ENCODE assay signal across 16 cellular contexts in genomic region chr2:26521913-26522180, GRCh38. TPM values are rescaled to one million over a fixed set of nuclear protein-coding genes. Genes with fewer than 3 reads are reported as not detected.
A peak's percentile ranks its signal among the peaks of the same experiment; 100 is the strongest.
DNase-seq lines count a peak whose midpoint lies in the region; TF ChIP-seq lines count a peak whose summit lies in the region.
"Had no signal": no experiment of that assay in that cellular context is flagged by ENCODE, and none has a peak within 500 bp of the region (broad histone marks: within the 10 kb centered on the region; RNA-seq: fewer than 3 reads in every experiment).

No MANE protein-coding gene starts in this region.

- intact Hi-C loops in cardiac septum (cut with DNase I) (no loop called here), left ventricle myocardium inferior (cut with micrococcal nuclease) (no loop called here)

- no peaks in the 10 kb centered on the region for H3K36me3 ChIP-seq in left ventricle myocardium inferior

- H3K4me3 ChIP-seq in left ventricle myocardium inferior = no peak overlapping the region
- H3K4me3 ChIP-seq: A549 had no signal

- no peaks in the 10 kb centered on the region for H3K4me1 ChIP-seq in left ventricle myocardium inferior
- H3K4me1 ChIP-seq: A549 had no signal

- peaks cover 5% of the 10 kb centered on the region for H3K9me3 Mint-ChIP-seq in glutamatergic neuron (ENCODE audit: unreplicated experiment)
- H3K9me3 Mint-ChIP-seq: CD4-positive, alpha-beta T cell had no signal

- H3K27ac Mint-ChIP-seq in glutamatergic neuron (ENCODE audit: unreplicated experiment) = no peak overlapping the region
- H3K27ac Mint-ChIP-seq: CD4-positive, alpha-beta T cell had no signal

- H3K27me3 Mint-ChIP-seq in glutamatergic neuron (ENCODE audit: unreplicated experiment) = peaks cover 5% of the 10 kb centered on the region
- H3K27me3 Mint-ChIP-seq: CD4-positive, alpha-beta T cell had no signal

- peak overlapping the region; percentile 52 for H3K4me3 Mint-ChIP-seq in glutamatergic neuron (ENCODE audit: unreplicated experiment)
- H3K4me3 Mint-ChIP-seq: CD4-positive, alpha-beta T cell had no signal

- TF ChIP-seq CTCF in left ventricle myocardium inferior (IDR thresholded peaks at IDR 0.05; ENCODE audit: borderline replicate concordance) = no peak
- TF ChIP-seq CTCF in glutamatergic neuron (IDR thresholded peaks at IDR 0.05; ENCODE audit: partially characterized antibody, unreplicated experiment) = no peak
- no peak for TF ChIP-seq CTCF in GM10266 (IDR thresholded peaks at IDR 0.05; ENCODE audit: control insufficient read depth, insufficient read depth, low read depth, missing control alignments)

- H3K27ac ChIP-seq in left ventricle myocardium inferior (replicated peaks) = no peak overlapping the region

- H3K9me3 ChIP-seq in left ventricle myocardium inferior (replicated peaks) = no peaks in the 10 kb centered on the region
- H3K9me3 ChIP-seq: A549 had no signal

- peak; percentile 66 for DNase-seq in cardiac septum (ENCODE audit: low spot score)
- DNase-seq in left ventricle myocardium inferior = no peak
- DNase-seq in NCI-H524 treated with DMSO at 0.1 percent for 48 hours (lab: John Stamatoyannopoulos, UW) = peak; percentile 70
- no peak for DNase-seq in glutamatergic neuron
- DNase-seq in GM10266 (ENCODE audit: extremely low spot score) = no peak
- no peak for DNase-seq in T-helper 1 cell
- no peak for DNase-seq in iPS-NIHi7 (ENCODE audit: extremely low spot score)
- no peak for DNase-seq in activated T-cell treated with anti-CD3 and anti-CD28 coated beads, Interleukin-2, amount 50 U/mL, for 48 hours
- DNase-seq: CD4-positive, alpha-beta T cell; GF-D8; GOT3; NCI-H1092 had no signal

- peaks cover 24% of the 10 kb centered on the region for H3K4me1 Mint-ChIP-seq in glutamatergic neuron (ENCODE audit: low read depth, unreplicated experiment)

- H3K36me3 Mint-ChIP-seq in glutamatergic neuron (ENCODE audit: unreplicated experiment) = no peaks in the 10 kb centered on the region

- H3K27me3 ChIP-seq in left ventricle myocardium inferior (ENCODE audit: low read depth) = peaks cover 65% of the 10 kb centered on the region

RNA-seq across cellular contexts. Expression of gene OTOF, which starts 43.9 kb away (rescaled TPM):
- total RNA-seq in cardiac septum = not detected
- total RNA-seq in left ventricle myocardium inferior = not detected
- total RNA-seq in glutamatergic neuron (ENCODE audit: unreplicated experiment) = 0.47 TPM
- total RNA-seq: MCF 10A, PC-3, SK-MEL-5 had no signal

Comparison
In these comparisons a context has a peak if more than half of its experiments do, and no peak if none do; other contexts are left out.
1. DNase-seq: peak in cardiac septum (single experiment) and NCI-H524 treated with DMSO at 0.1 percent for 48 hours (single experiment); none in left ventricle myocardium inferior (single experiment), glutamatergic neuron (single experiment), GM10266 (single experiment), T-helper 1 cell (0 of 5), iPS-NIHi7 (single experiment) and activated T-cell treated with anti-CD3 and anti-CD28 coated beads, Interleukin-2, amount 50 U/mL, for 48 hours (0 of 2).